ENCODE assay signal across 8 cellular contexts in genomic region chr19:10501971-10502523, GRCh38. TPM values are rescaled to one million over a fixed set of nuclear protein-coding genes. Genes with fewer than 3 reads are reported as not detected.
DNase-seq lines count a peak whose midpoint lies in the region; ATAC-seq and TF ChIP-seq lines count a peak whose summit lies in the region.

No MANE protein-coding gene starts in this region.

- peak overlapping the region; percentile 76 for H3K27ac ChIP-seq in RWPE2 (ENCODE audit: poor library complexity, severe bottlenecking)
- H3K27ac ChIP-seq in left ventricle myocardium inferior (replicated peaks) = peak overlapping the region; percentile 99

- H3K36me3 ChIP-seq in RWPE2 (ENCODE audit: low read depth) (peaks cover 26% of the 10 kb centered on the region), left ventricle myocardium inferior (peaks cover 29% of the 10 kb centered on the region)

- DNase-seq in COR-L47 (lab: John Stamatoyannopoulos, UW) = peak; percentile 78
- DNase-seq in RWPE2 (ENCODE audit: low spot score) = no peak
- DNase-seq in amniotic epithelial cell (ENCODE audit: low read depth) = peak; percentile 40
- peak; percentile 85 for DNase-seq in left ventricle myocardium inferior
- DNase-seq in pons (ENCODE audit: low spot score) = peak; percentile 70

- intact Hi-C loops in left ventricle myocardium inferior (cut with micrococcal nuclease) = no loop called here

- H3K4me1 ChIP-seq in RWPE2 (ENCODE audit: insufficient read depth, poor library complexity, severe bottlenecking) = peaks cover 5% of the 10 kb centered on the region
- H3K4me1 ChIP-seq in left ventricle myocardium inferior = peaks cover 68% of the 10 kb centered on the region

- ATAC-seq in GM19372 (IDR thresholded peaks at IDR 0.05; ENCODE audit: low read depth, unreplicated experiment) (peak; percentile 34), HG03460 (IDR thresholded peaks at IDR 0.05; ENCODE audit: unreplicated experiment) (peak; percentile 31), RWPE2 (ENCODE audit: low read depth) (peak; percentile 55), GM19351 (IDR thresholded peaks at IDR 0.05; ENCODE audit: unreplicated experiment) (no peak)

- TF ChIP-seq CTCF in RWPE2 (IDR thresholded peaks at IDR 0.05; ENCODE audit: poor library complexity, severe bottlenecking) (no peak), left ventricle myocardium inferior (IDR thresholded peaks at IDR 0.05; ENCODE audit: borderline replicate concordance) (no peak)

- H3K4me3 ChIP-seq in RWPE2 (ENCODE audit: severe bottlenecking) (peak overlapping the region; percentile 85), left ventricle myocardium inferior (peak overlapping the region; percentile 95)

- H3K9me3 ChIP-seq in RWPE2 (ENCODE audit: severe bottlenecking) = no peaks in the 10 kb centered on the region
- no peaks in the 10 kb centered on the region for H3K9me3 ChIP-seq in left ventricle myocardium inferior (replicated peaks)

- H3K27me3 ChIP-seq in RWPE2 (ENCODE audit: insufficient read depth, poor library complexity, severe bottlenecking) = no peaks in the 10 kb centered on the region
- H3K27me3 ChIP-seq in left ventricle myocardium inferior (ENCODE audit: low read depth) = no peaks in the 10 kb centered on the region

RNA-seq across cellular contexts. Expression of gene KEAP1, which starts 1.1 kb away (rescaled TPM):
- 74.5 TPM for total RNA-seq in left ventricle myocardium inferior

RNA-seq across cellular contexts. Expression of gene S1PR5, which starts 15.2 kb away (rescaled TPM):
- 0.11 TPM for total RNA-seq in left ventricle myocardium inferior

RNA-seq across cellular contexts. Expression of gene ATG4D, which starts 41.7 kb away (rescaled TPM):
- total RNA-seq in left ventricle myocardium inferior = 48.7 TPM
